In the genomic region with DNA sequence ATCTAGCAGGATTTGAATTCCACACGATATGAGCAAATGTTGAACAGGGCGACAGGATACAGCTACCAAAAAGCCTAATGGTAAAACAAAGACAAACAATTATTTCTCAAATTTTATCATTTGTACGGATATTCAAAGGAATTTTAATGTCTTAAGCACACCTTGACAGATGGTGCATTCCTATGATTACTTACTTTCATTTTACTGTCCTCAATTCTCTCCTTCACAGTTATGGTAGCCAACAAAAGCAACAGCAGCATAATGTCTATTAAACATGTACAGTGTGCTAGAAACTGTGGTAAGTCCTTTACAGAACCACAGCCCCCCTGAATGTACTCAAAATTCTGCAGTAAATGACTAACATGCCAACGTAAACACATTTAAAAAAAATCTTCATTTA, we compare ENCODE assay signal across 24 cellular contexts.
DNase-seq lines count a peak whose midpoint lies in the region; ATAC-seq and TF ChIP-seq lines count a peak whose summit lies in the region.
"Had no signal": no experiment of that assay in that cellular context is flagged by ENCODE, and none has a peak within 500 bp of the region (broad histone marks: within the 10 kb centered on the region; RNA-seq: fewer than 3 reads in every experiment).

No MANE protein-coding gene starts in this region.

- no peak for TF ChIP-seq CTCF in Calu3 (IDR thresholded peaks at IDR 0.05; ENCODE audit: unreplicated experiment)
- no peak for TF ChIP-seq CTCF in RWPE2 (IDR thresholded peaks at IDR 0.05; ENCODE audit: poor library complexity, severe bottlenecking)

- intact Hi-C loops in Calu3 (cut with micrococcal nuclease; ENCODE audit: unreplicated experiment), result no loop called here

- H3K9me3 Mint-ChIP-seq in Calu3 (ENCODE audit: low read depth, unreplicated experiment), result no peaks in the 10 kb centered on the region
- H3K9me3 Mint-ChIP-seq: CD4-positive, alpha-beta T cell; GM23338; H9; IgD-negative memory B cell had no signal

- no TSS peak for BruUV-seq in Calu3 (replicated peaks; lab: Mats Ljungman, UMichigan)

- no peaks in the 10 kb centered on the region for H3K36me3 ChIP-seq in RWPE2 (ENCODE audit: low read depth)
- no peaks in the 10 kb centered on the region for H3K36me3 ChIP-seq in skeletal muscle satellite cell (ENCODE audit: insufficient read depth, low read length)

- H3K27me3 ChIP-seq in RWPE2 (ENCODE audit: insufficient read depth, poor library complexity, severe bottlenecking), result no peaks in the 10 kb centered on the region
- H3K27me3 ChIP-seq in skeletal muscle satellite cell (ENCODE audit: control insufficient read depth, insufficient read depth, low read length), result no peaks in the 10 kb centered on the region
- H3K27me3 ChIP-seq: BLaER1 treated with 17β-estradiol and CSF1 and Interleukin-3, amounts not matched to agents 10 nM and 100 nM had no signal

- H3K27ac Mint-ChIP-seq in Calu3 (ENCODE audit: unreplicated experiment), result peak overlapping the region; percentile 54
- H3K27ac Mint-ChIP-seq: CD4-positive, alpha-beta T cell; GM23338; H9; IgD-negative memory B cell had no signal

- H3K4me3 ChIP-seq in RWPE2 (ENCODE audit: severe bottlenecking) (no peak overlapping the region), skeletal muscle satellite cell (ENCODE audit: low read length) (no peak overlapping the region)
- H3K4me3 ChIP-seq: BLaER1 treated with 17β-estradiol and CSF1 and Interleukin-3, amounts not matched to agents 10 nM and 100 nM; GM23338; PC-9; SK-N-MC had no signal

- ATAC-seq in RWPE2 (ENCODE audit: low read depth) (no peak), GM18505 (IDR thresholded peaks at IDR 0.05; ENCODE audit: unreplicated experiment) (no peak)
- ATAC-seq: GM23338 had no signal

- peaks cover 47% of the 10 kb centered on the region for H3K4me1 Mint-ChIP-seq in Calu3 (ENCODE audit: low read depth, unreplicated experiment)
- H3K4me1 Mint-ChIP-seq: GM23338, IgD-negative memory B cell had no signal

- CTCF ChIA-PET in Calu3 (lab: Charles Lee), result no interaction called here

- no peaks in the 10 kb centered on the region for H3K9me3 ChIP-seq in RWPE2 (ENCODE audit: severe bottlenecking)
- H3K9me3 ChIP-seq in skeletal muscle satellite cell (replicated peaks; ENCODE audit: low read length), result no peaks in the 10 kb centered on the region
- H3K9me3 ChIP-seq: BLaER1 treated with 17β-estradiol and CSF1 and Interleukin-3, amounts not matched to agents 10 nM and 100 nM had no signal

- H3K4me1 ChIP-seq in RWPE2 (ENCODE audit: insufficient read depth, poor library complexity, severe bottlenecking) (peaks cover 32% of the 10 kb centered on the region), skeletal muscle satellite cell (ENCODE audit: control insufficient read depth, insufficient read depth, low read length) (peaks cover 39% of the 10 kb centered on the region)

- no peak for DNase-seq in Calu3
- DNase-seq in RWPE2 (ENCODE audit: low spot score), result no peak
- DNase-seq in epithelial cell of prostate (ENCODE audit: low read depth, low spot score), result no peak
- DNase-seq in NCI-H1105 (lab: John Stamatoyannopoulos, UW), result no peak
- DNase-seq in SIG-M5 (lab: John Stamatoyannopoulos, UW), result no peak
- no peak for DNase-seq in NCI-H2227 treated with DMSO at 0.1 percent for 48 hours (lab: John Stamatoyannopoulos, UW)
- DNase-seq: CD4-positive, alpha-beta T cell; COR-L47; H9; NCI-H1092; NCI-H1436; NCI-H187 treated with DMSO at 0.1 percent for 48 hours; NCI-H2171 treated with DMSO at 0.1 percent for 48 hours; NCI-H524; NCI-H774; NK-92 treated with Interleukin-12 subunit alpha and Interleukin-12 subunit beta, amount 100 ng/mL, for 24 hours; PC-9; Right ventricle myocardium superior had no signal

- peak overlapping the region; percentile 4 for H3K4me2 ChIP-seq in skeletal muscle satellite cell (ENCODE audit: low read length)
- H3K4me2 ChIP-seq: BLaER1 treated with 17β-estradiol and CSF1 and Interleukin-3, amounts not matched to agents 10 nM and 100 nM; GM23338; PC-9 had no signal

- no peak overlapping the region for H3K9ac ChIP-seq in skeletal muscle satellite cell (ENCODE audit: low read depth, low read length)
- H3K9ac ChIP-seq: BLaER1 treated with 17β-estradiol and CSF1 and Interleukin-3, amounts not matched to agents 10 nM and 100 nM had no signal

- TF ChIP-seq POLR2A in GM18505 (IDR thresholded peaks at IDR 0.05; ENCODE audit: borderline replicate concordance, extremely low read depth, insufficient read depth, insufficient read length), result no peak

- H3K27ac ChIP-seq in RWPE2 (ENCODE audit: poor library complexity, severe bottlenecking) (peak overlapping the region; percentile 26), epithelial cell of prostate (peak overlapping the region; percentile 91)
- H3K27ac ChIP-seq: BLaER1 treated with 17β-estradiol and CSF1 and Interleukin-3, amounts not matched to agents 10 nM and 100 nM; SK-N-MC had no signal

- no peak overlapping the region for H3K4me3 Mint-ChIP-seq in Calu3 (ENCODE audit: low read depth, unreplicated experiment)
- H3K4me3 Mint-ChIP-seq: CD4-positive, alpha-beta T cell; GM23338; H9; IgD-negative memory B cell had no signal

- no peaks in the 10 kb centered on the region for H3K27me3 Mint-ChIP-seq in Calu3 (ENCODE audit: unreplicated experiment)
- H3K27me3 Mint-ChIP-seq: CD4-positive, alpha-beta T cell; IgD-negative memory B cell had no signal

- no peaks in the 10 kb centered on the region for H3K36me3 Mint-ChIP-seq in Calu3 (ENCODE audit: insufficient read depth, unreplicated experiment)
